In genomic region chr3:179196098-179196497, GRCh38 we compare ENCODE assay signal across 9 cellular contexts. TPM values are rescaled to one million over a fixed set of nuclear protein-coding genes. Genes with fewer than 3 reads are reported as not detected.
DNase-seq lines count a peak whose midpoint lies in the region; ATAC-seq, FAIRE-seq and TF ChIP-seq lines count a peak whose summit lies in the region.
"Had no signal": no experiment of that assay in that cellular context is flagged by ENCODE, and none has a peak within 500 bp of the region (broad histone marks: within the 10 kb centered on the region; RNA-seq: fewer than 3 reads in every experiment).

No MANE protein-coding gene starts in this region.

- H3K4me1 ChIP-seq in OCI-LY7 (ENCODE audit: insufficient read depth, low read length, poor library complexity, severe bottlenecking): peaks cover 11% of the 10 kb centered on the region
- peaks cover 0 to 11% (median 0%) of the 10 kb centered on the region in 3 donors for H3K4me1 ChIP-seq in pancreas

- no peaks in the 10 kb centered on the region for H3K79me2 ChIP-seq in OCI-LY7 (ENCODE audit: insufficient read depth, low read depth, low read length)

- H3K27ac ChIP-seq in OCI-LY7 (ENCODE audit: low read depth, low read length, poor library complexity, severe bottlenecking) (no peak overlapping the region), pancreas (no peak overlapping the region)
- H3K27ac ChIP-seq: C4-2B had no signal

- intact Hi-C loops in activated CD4-positive, alpha-beta T cell treated with anti-CD3 and anti-CD28 coated beads, Interleukin-2, amount 10 ng/mL, durations not matched to agents 24 days and 14 days (cut with micrococcal nuclease): loop anchor here (1.0 kb wide), 2 partner anchors 15 to 47 kb away; no protein-coding TSS in a partner anchor
- intact Hi-C loops in OCI-LY7 (cut with micrococcal nuclease; ENCODE audit: unreplicated experiment): no loop called here
- intact Hi-C loops in pancreas (cut with DNase I): no loop called here

- no peak for FAIRE-seq in pancreas (lab: Jason Lieb, UNC)

- H3K4me2 ChIP-seq in OCI-LY7 (ENCODE audit: low read length): peak overlapping the region; percentile 17; the same call in 1 of the 2 replicates

- H3K4me3 ChIP-seq in OCI-LY7 (ENCODE audit: low read depth, low read length, poor library complexity, severe bottlenecking): no peak overlapping the region
- no peak overlapping the region for H3K4me3 ChIP-seq in pancreas

- peaks cover 3% of the 10 kb centered on the region for H3K9me3 Mint-ChIP-seq in activated CD4-positive, alpha-beta T cell treated with anti-CD3 and anti-CD28 coated beads, Interleukin-2, amount 10 ng/mL, durations not matched to agents 24 days and 14 days

- no peak overlapping the region for H2AFZ ChIP-seq in OCI-LY7 (ENCODE audit: low read length)

- BruUV-seq in OCI-LY7 (replicated peaks; lab: Mats Ljungman, UMichigan): no TSS peak

- H3K36me3 ChIP-seq in OCI-LY7 (ENCODE audit: insufficient read depth, low read length): peaks cover 4% of the 10 kb centered on the region
- H3K36me3 ChIP-seq in pancreas: peaks cover 0 to under 1% (median 0%) of the 10 kb centered on the region in 3 donors

- no peaks in the 10 kb centered on the region for H3K27me3 ChIP-seq in pancreas

- no peaks in the 10 kb centered on the region for H3K27me3 Mint-ChIP-seq in activated CD4-positive, alpha-beta T cell treated with anti-CD3 and anti-CD28 coated beads, Interleukin-2, amount 10 ng/mL, durations not matched to agents 24 days and 14 days

- peak; percentile 80 for DNase-seq in activated CD4-positive, alpha-beta T cell treated with anti-CD3 and anti-CD28 coated beads, Interleukin-2, amount 10 ng/mL, durations not matched to agents 24 days and 14 days
- no peak for DNase-seq in activated CD4-positive, alpha-beta T cell treated with anti-CD3 and anti-CD28 coated beads, Interleukin-2, amount 50 U/mL, for 4 hours
- DNase-seq in OCI-LY7 (ENCODE audit: low spot score) (peak; percentile 12), kidney tubule cell (ENCODE audit: low spot score) (peak; percentile 37), NCI-H226 (no peak), pancreas (no peak), G401 (ENCODE audit: low spot score) (no peak)

- peaks cover 9% of the 10 kb centered on the region for H3K36me3 Mint-ChIP-seq in activated CD4-positive, alpha-beta T cell treated with anti-CD3 and anti-CD28 coated beads, Interleukin-2, amount 10 ng/mL, durations not matched to agents 24 days and 14 days (ENCODE audit: low read depth)

- WGBS in pancreas, 2 donors: 45 to 58% methylated on average over 1 of the region's 1 CpG

- peak overlapping the region; percentile 35 for H3K4me3 Mint-ChIP-seq in activated CD4-positive, alpha-beta T cell treated with anti-CD3 and anti-CD28 coated beads, Interleukin-2, amount 10 ng/mL, durations not matched to agents 24 days and 14 days

- H4K20me1 ChIP-seq in OCI-LY7 (ENCODE audit: insufficient read depth, low read length): no peaks in the 10 kb centered on the region

- ATAC-seq in HG02610 (IDR thresholded peaks at IDR 0.05; ENCODE audit: unreplicated experiment) (peak; percentile 89), pancreas (no peak)

- H3K9me2 ChIP-seq in OCI-LY7 (ENCODE audit: insufficient read depth, low read length): no peaks in the 10 kb centered on the region

- H3K27ac Mint-ChIP-seq in activated CD4-positive, alpha-beta T cell treated with anti-CD3 and anti-CD28 coated beads, Interleukin-2, amount 10 ng/mL, durations not matched to agents 24 days and 14 days: no peak overlapping the region

- CTCF ChIA-PET in OCI-LY7 (lab: Charles Lee; ENCODE audit: unreplicated experiment): no interaction called here

- POLR2A ChIA-PET in OCI-LY7 (lab: Charles Lee): interaction anchor here (1.5 kb wide), 1 partner anchor 26 kb away, joined by 3 read pairs; no protein-coding TSS in a partner anchor

- H3K9me3 ChIP-seq in OCI-LY7 (ENCODE audit: low read length): no peaks in the 10 kb centered on the region
- no peaks in the 10 kb centered on the region for H3K9me3 ChIP-seq in pancreas

- peaks cover 25% of the 10 kb centered on the region for H3K4me1 Mint-ChIP-seq in activated CD4-positive, alpha-beta T cell treated with anti-CD3 and anti-CD28 coated beads, Interleukin-2, amount 10 ng/mL, durations not matched to agents 24 days and 14 days

- in situ Hi-C loops in G401 (cut with HindIII; ENCODE audit: low sequenced_read_pairs): no loop called here

- TF ChIP-seq CTCF in OCI-LY7 (conservative IDR thresholded peaks at IDR 0.05; ENCODE audit: low read length) (no peak), pancreas (IDR thresholded peaks at IDR 0.05) (no peak)

RNA-seq across cellular contexts. Expression of gene PIK3CA, which starts 47.9 kb away (rescaled TPM):
- total RNA-seq in activated CD4-positive, alpha-beta T cell treated with anti-CD3 and anti-CD28 coated beads, Interleukin-2, amount 10 ng/mL, durations not matched to agents 24 days and 14 days: 17.3 and 18.5 TPM in 2 replicates
- total RNA-seq in OCI-LY7 (2014; rRNA removed; shearing (Covaris generic)): 6.9 and 9.0 TPM in 2 replicates
- 17.8 and 19.7 TPM in 2 replicates for total RNA-seq in OCI-LY7 (2022)
- total RNA-seq in pancreas: 10 to 100 TPM in 2 of 6 donors, 1 to 10 TPM in 4; 5.9 to 15.6 (median 7.2) TPM
- polyA plus RNA-seq in pancreas: 1 to 10 TPM; 1.6 to 3.2 TPM
- 11.9 TPM in 2 replicates for total RNA-seq in G401 (2014; rRNA removed; shearing (Covaris generic))

RNA-seq across cellular contexts. Expression of gene KCNMB3, which starts 54.8 kb away (rescaled TPM):
- total RNA-seq in activated CD4-positive, alpha-beta T cell treated with anti-CD3 and anti-CD28 coated beads, Interleukin-2, amount 10 ng/mL, durations not matched to agents 24 days and 14 days: 0.19 and 0.70 TPM in 2 replicates
- 0.18 and 0.60 TPM in 2 replicates for total RNA-seq in OCI-LY7 (2014; rRNA removed; shearing (Covaris generic))
- total RNA-seq in OCI-LY7 (2022): not detected in 2 replicates
- 1 to 10 TPM; 1.4 to 3.2 (median 3.0) TPM for total RNA-seq in pancreas
- polyA plus RNA-seq in pancreas: 1 to 10 TPM; 4.3 to 7.8 TPM
- total RNA-seq in G401 (2014; rRNA removed; shearing (Covaris generic)): 0.10 and 0.86 TPM in 2 replicates

Comparison
In these comparisons a context has a peak if more than half of its experiments do, and no peak if none do; other contexts are left out.
1. DNase-seq: peak in activated CD4-positive, alpha-beta T cell treated with anti-CD3 and anti-CD28 coated beads, Interleukin-2, amount 10 ng/mL, durations not matched to agents 24 days and 14 days (single experiment), OCI-LY7 (single experiment) and kidney tubule cell (single experiment); none in activated CD4-positive, alpha-beta T cell treated with anti-CD3 and anti-CD28 coated beads, Interleukin-2, amount 50 U/mL, for 4 hours (0 of 2), NCI-H226 (single experiment), pancreas (0 of 6) and G401 (single experiment).